10 cellular contexts compared by ENCODE assay signal in the genomic region with DNA sequence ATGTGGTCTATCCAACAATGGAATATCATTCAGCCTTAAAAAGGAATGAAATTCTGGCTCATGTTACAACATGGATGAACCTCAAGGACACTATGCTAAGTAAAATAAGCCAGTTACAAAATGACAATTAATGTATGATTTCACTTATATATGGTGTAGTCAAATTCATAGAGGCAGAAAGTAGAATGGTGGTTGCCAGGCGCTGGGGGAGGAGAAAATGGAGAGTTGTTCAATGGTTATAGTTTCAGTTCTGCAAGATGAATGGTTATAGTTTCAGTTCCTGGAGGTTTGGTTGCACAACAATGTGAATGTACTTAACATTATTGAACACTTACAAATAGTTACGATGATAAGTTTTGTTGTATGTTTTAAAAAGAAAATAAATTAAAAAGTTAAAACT.
DNase-seq lines count a peak whose midpoint lies in the region; ATAC-seq and TF ChIP-seq lines count a peak whose summit lies in the region.
"Had no signal": no experiment of that assay in that cellular context is flagged by ENCODE, and none has a peak within 500 bp of the region (broad histone marks: within the 10 kb centered on the region; RNA-seq: fewer than 3 reads in every experiment).

No MANE protein-coding gene starts in this region.

- ATAC-seq in GM19043 (IDR thresholded peaks at IDR 0.05; ENCODE audit: low read depth, unreplicated experiment) = peak; percentile 91
- ATAC-seq in HG02943 (IDR thresholded peaks at IDR 0.05; ENCODE audit: low read depth, unreplicated experiment) = peak; percentile 95

- POLR2A ChIA-PET in GM10248 (lab: Yijun Ruan, JAX) = no interaction called here

- no peak for TF ChIP-seq CTCF in GM10248 (IDR thresholded peaks at IDR 0.05; ENCODE audit: control extremely low read depth, extremely low read depth, low read depth, missing control alignments)

- CTCF ChIA-PET in GM10248 (lab: Yijun Ruan, JAX) = interaction anchor here (1.0 to 1.5 kb wide), 3 partner anchors 10 to 493 kb away, joined by 3 read pairs; no protein-coding TSS in a partner anchor

- DNase-seq in CD1c-positive myeloid dendritic cell (ENCODE audit: extremely low spot score) (peak; percentile 90), NOMO-1 (lab: John Stamatoyannopoulos, UW; ENCODE audit: unreplicated experiment in 2 of 2) (peak; percentile 71 to 96), HT-29 (ENCODE audit: low spot score) (no peak), NCI-H2081 (lab: John Stamatoyannopoulos, UW) (no peak), NCI-H1417 (lab: John Stamatoyannopoulos, UW) (no peak), GM10248 (ENCODE audit: extremely low spot score) (no peak)
- DNase-seq: Calu3, NCI-H446 treated with DMSO at 0.1 percent for 48 hours had no signal

Comparison
In these comparisons a context has a peak if more than half of its experiments do, and no peak if none do; other contexts are left out.
1. DNase-seq: peak in CD1c-positive myeloid dendritic cell (single experiment) and NOMO-1 (2 of 2); none in HT-29 (single experiment), NCI-H2081 (0 of 2), NCI-H1417 (0 of 3) and GM10248 (single experiment).